21 cellular contexts compared by ENCODE assay signal in genomic region chr5:76861616-76862015, GRCh38. TPM values are rescaled to one million over a fixed set of nuclear protein-coding genes. Genes with fewer than 3 reads are reported as not detected.
"Had no signal": no experiment of that assay in that cellular context is flagged by ENCODE, and none has a peak within 500 bp of the region (broad histone marks: within the 10 kb centered on the region; RNA-seq: fewer than 3 reads in every experiment).

No MANE protein-coding gene starts in this region.

- DNase-seq: activated CD4-positive, alpha-beta T cell treated with anti-CD3 and anti-CD28 coated beads, Interleukin-2, amount 50 U/mL, for 1 hour; activated naive CD4-positive, alpha-beta T cell treated with anti-CD3 and anti-CD28 coated beads, Interleukin-2, amount 10 ng/mL, durations not matched to agents 7 days and 5 days; adrenal gland; brain microvascular endothelial cell; cerebellar nuclear complex; dermis blood vessel endothelial cell; foreskin keratinocyte; glutamatergic neuron; midbrain; psoas muscle; right lobe of liver; stimulated activated naive CD8-positive, alpha-beta T cell treated with anti-CD3 and anti-CD28 coated beads, Interleukin-15, Interleukin-2, amounts not matched to agents 100 U/mL and 50 U/mL, for 24 hours; T-helper 9 cell; trophoblast cell had no signal

- H3K4me3 ChIP-seq: adrenal gland, lung, psoas muscle, right lobe of liver, suprapubic skin had no signal

- ATAC-seq: activated CD4-positive, CD25-positive, alpha-beta regulatory T cell treated with anti-CD3 and anti-CD28 coated beads, Interleukin-2, amount 50 U/mL, for 24 hours; foreskin keratinocyte; psoas muscle; right lobe of liver; stimulated activated naive CD8-positive, alpha-beta T cell treated with anti-CD3 and anti-CD28 coated beads, Interleukin-15, Interleukin-2, amounts not matched to agents 100 U/mL and 50 U/mL, for 24 hours had no signal

- H3K27ac Mint-ChIP-seq: activated naive CD4-positive, alpha-beta T cell treated with anti-CD3 and anti-CD28 coated beads, Interleukin-2, amount 10 ng/mL, durations not matched to agents 7 days and 5 days had no signal

- H3K9me3 ChIP-seq: adrenal gland, psoas muscle, right lobe of liver, suprapubic skin had no signal

- H3K27me3 Mint-ChIP-seq: activated naive CD4-positive, alpha-beta T cell treated with anti-CD3 and anti-CD28 coated beads, Interleukin-2, amount 10 ng/mL, durations not matched to agents 7 days and 5 days had no signal

- H3K27ac ChIP-seq: adrenal gland, brain microvascular endothelial cell, foreskin keratinocyte, psoas muscle, right lobe of liver, suprapubic skin had no signal

- H3K4me1 ChIP-seq: adrenal gland, foreskin keratinocyte, psoas muscle, right lobe of liver, suprapubic skin had no signal

- H3K27me3 ChIP-seq: adrenal gland, brain microvascular endothelial cell, foreskin keratinocyte, right lobe of liver, suprapubic skin had no signal

- H3K36me3 ChIP-seq: adrenal gland, brain microvascular endothelial cell, right lobe of liver, suprapubic skin had no signal

- H3K9me3 Mint-ChIP-seq: activated naive CD4-positive, alpha-beta T cell treated with anti-CD3 and anti-CD28 coated beads, Interleukin-2, amount 10 ng/mL, durations not matched to agents 7 days and 5 days; neural crest cell had no signal

- H3K4me3 Mint-ChIP-seq: activated naive CD4-positive, alpha-beta T cell treated with anti-CD3 and anti-CD28 coated beads, Interleukin-2, amount 10 ng/mL, durations not matched to agents 7 days and 5 days; neural crest cell had no signal

RNA-seq across cellular contexts. Expression of gene S100Z, which starts 11.8 kb away (rescaled TPM):
- total RNA-seq: dermis blood vessel endothelial cell, epithelial cell of proximal tubule, foreskin keratinocyte, myocyte, neural crest cell, osteocyte, psoas muscle, suprapubic skin had no signal

RNA-seq across cellular contexts. Expression of gene F2RL1, which starts 42.8 kb away (rescaled TPM):
- total RNA-seq: myocyte had no signal
